1 cellular context compared by ENCODE assay signal in genomic region chr11:61875698-61876097, GRCh38.
TF ChIP-seq lines count a peak whose summit lies in the region.

No MANE protein-coding gene starts in this region.

TF ChIP-seq in IMR-90, 13 proteins besides CTCF, POLR2A, EP300 and RAD21 (continued from another document):
- TF ChIP-seq SMC3 (IDR thresholded peaks at IDR 0.05; ENCODE audit: low read depth, low read length) (no peak), CEBPB (IDR thresholded peaks at IDR 0.05; ENCODE audit: low read depth, low read length) (no peak), ELK1 (IDR thresholded peaks at IDR 0.05; ENCODE audit: borderline replicate concordance, low read depth, low read length) (no peak), NFE2L2 (IDR thresholded peaks at IDR 0.05; ENCODE audit: low read depth, low read length) (no peak), RCOR1 (IDR thresholded peaks at IDR 0.05; ENCODE audit: insufficient replicate concordance, low read length) (no peak)
- TF ChIP-seq, protein P1, sequence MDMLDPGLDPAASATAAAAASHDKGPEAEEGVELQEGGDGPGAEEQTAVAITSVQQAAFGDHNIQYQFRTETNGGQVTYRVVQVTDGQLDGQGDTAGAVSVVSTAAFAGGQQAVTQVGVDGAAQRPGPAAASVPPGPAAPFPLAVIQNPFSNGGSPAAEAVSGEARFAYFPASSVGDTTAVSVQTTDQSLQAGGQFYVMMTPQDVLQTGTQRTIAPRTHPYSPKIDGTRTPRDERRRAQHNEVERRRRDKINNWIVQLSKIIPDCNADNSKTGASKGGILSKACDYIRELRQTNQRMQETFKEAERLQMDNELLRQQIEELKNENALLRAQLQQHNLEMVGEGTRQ (IDR thresholded peaks at IDR 0.05; ENCODE audit: low read depth, low read length): no peak
